ENCODE assay signal across 12 cellular contexts in genomic region chr16:23754594-23755483, GRCh38. TPM values are rescaled to one million over a fixed set of nuclear protein-coding genes. Genes with fewer than 3 reads are reported as not detected.
DNase-seq lines count a peak whose midpoint lies in the region; ATAC-seq, FAIRE-seq and TF ChIP-seq lines count a peak whose summit lies in the region.
"Had no signal": no experiment of that assay in that cellular context is flagged by ENCODE, and none has a peak within 500 bp of the region (broad histone marks: within the 10 kb centered on the region; RNA-seq: fewer than 3 reads in every experiment).

TSS of gene CHP2 (plus strand) at chr16:23755026. CDS start at chr16:23755050, 24 bp downstream.

- H3K14ac ChIP-seq in H1 (ENCODE audit: insufficient read length): no peak within 1 kb of the TSS

- H2BK15ac ChIP-seq in H1 (ENCODE audit: low read length): 0 out of 2 replicates have a peak within 1 kb of the TSS, but pooled peaks have one; percentile 37

- 22% methylated on average over 52 of the region's 80 CpGs; no CpG with 5 or more reads in 1 of the 2 experiments for WGBS in H1 (ENCODE audit: extremely low coverage in 1 of 2, insufficient coverage in 1 of 2, insufficient read length in 1 of 2, insufficient replicate concordance in 2 of 2, low coverage in 1 of 2, low lambda C conversion rate in 2 of 2, missing lambda C conversion rate in 1 of 2), 2 experiments

- ATAC-seq in mucosa of descending colon (peak; percentile 93), upper lobe of right lung (peak; percentile 57)

- peak within 1 kb of the TSS; percentile 89 for H3K4me2 ChIP-seq in H1 (ENCODE audit: insufficient read depth in 1 of 2, low read depth in 2 of 2, low read length in 2 of 2)

- no peak for FAIRE-seq in H1 (lab: Jason Lieb, UNC)

- peak in 1 of 2 donors; percentile 53 for DNase-seq in breast epithelium (ENCODE audit: low spot score in 2 of 2)
- no peak for DNase-seq in MCF 10A (ENCODE audit: unreplicated experiment)
- DNase-seq in H1 (ENCODE audit: low read depth in 1 of 2, low spot score in 2 of 2): no peak
- peak; percentile 85 to 88 (median 88) for DNase-seq in mucosa of descending colon
- peak; percentile 64 for DNase-seq in upper lobe of right lung
- DNase-seq in progenitor cell of endocrine pancreas (ENCODE audit: low spot score, unreplicated experiment): no peak
- no peak for DNase-seq in activated effector memory CD4-positive, alpha-beta T cell treated with anti-CD3 and anti-CD28 coated beads, Interleukin-2, amount 50 U/mL, for 16 hours
- DNase-seq in mesenteric fat pad (ENCODE audit: low spot score): no peak
- DNase-seq: activated CD4-positive, alpha-beta T cell treated with anti-CD3 and anti-CD28 coated beads, Interleukin-2, amount 50 U/mL, for 4 hours; uterus had no signal

- no peaks in the 10 kb centered on the region for H3K79me2 ChIP-seq in H1 (ENCODE audit: control insufficient read depth in 1 of 2, insufficient read depth in 2 of 2, low read length in 2 of 2)

- H2AFZ ChIP-seq in H1 (ENCODE audit: low read length): peak within 1 kb of the TSS; percentile 42; the same call in 1 of the 2 replicates

- peaks cover 0 to 13% of the 10 kb centered on the region in 2 donors for H3K9me3 ChIP-seq in breast epithelium
- H3K9me3 ChIP-seq in H1 (ENCODE audit: insufficient read depth in 2 of 2, low read depth in 1 of 2, low read length in 1 of 2): peaks cover 4 to 5% of the 10 kb centered on the region in 2 experiments; a peak in 1 of 4 replicates
- no peaks in the 10 kb centered on the region for H3K9me3 ChIP-seq in mucosa of descending colon
- no peaks in the 10 kb centered on the region for H3K9me3 ChIP-seq in upper lobe of right lung
- H3K9me3 ChIP-seq: uterus had no signal

- peak within 1 kb of the TSS; percentile 29; the same call in 1 of the 2 replicates for H2BK12ac ChIP-seq in H1 (ENCODE audit: low read depth, low read length)

- peaks cover 7% of the 10 kb centered on the region for H3K9me3 Mint-ChIP-seq in MCF 10A (ENCODE audit: unreplicated experiment)
- H3K9me3 Mint-ChIP-seq in progenitor cell of endocrine pancreas (ENCODE audit: low read depth): peaks cover 4% of the 10 kb centered on the region

- H4K20me1 ChIP-seq in H1 (replicated peaks in 1 of 2; ENCODE audit: control insufficient read depth in 1 of 2, insufficient read depth in 2 of 2, low read length in 2 of 2): no peaks in the 10 kb centered on the region

- H3K4me3 Mint-ChIP-seq in MCF 10A (ENCODE audit: unreplicated experiment): no peak within 1 kb of the TSS
- no peak within 1 kb of the TSS for H3K4me3 Mint-ChIP-seq in progenitor cell of endocrine pancreas (ENCODE audit: low read depth)
- H3K4me3 Mint-ChIP-seq: brain had no signal

- no peak within 1 kb of the TSS for H3K27ac Mint-ChIP-seq in MCF 10A (ENCODE audit: low read depth, unreplicated experiment)
- H3K27ac Mint-ChIP-seq in progenitor cell of endocrine pancreas: no peak within 1 kb of the TSS
- H3K27ac Mint-ChIP-seq: brain had no signal

- CTCF ChIA-PET in MCF 10A (lab: Yijun Ruan, JAX) (no interaction called here), H1 (lab: Charles Lee; ENCODE audit: partially characterized antibody) (interaction anchor here (0.5 to 2.7 kb wide), 10 partner anchors 9 to 973 kb away, joined by 3 to 9 read pairs (median 4); no protein-coding TSS in a partner anchor)

- no peaks in the 10 kb centered on the region for H3K79me1 ChIP-seq in H1 (ENCODE audit: low read depth, low read length)

- no peak for TF ChIP-seq EP300 in H1 (IDR thresholded peaks at IDR 0.05; ENCODE audit: borderline replicate concordance in 1 of 2, low read depth in 2 of 2, low read length in 2 of 2)

- peaks cover 26% of the 10 kb centered on the region for H3K27me3 Mint-ChIP-seq in MCF 10A (ENCODE audit: insufficient read depth, unreplicated experiment)
- peaks cover 55% of the 10 kb centered on the region for H3K27me3 Mint-ChIP-seq in progenitor cell of endocrine pancreas

- intact Hi-C loops in breast epithelium (cut with DNase I; ENCODE audit: low total_unique reads) (loop anchor here (5.0 kb wide), 1 partner anchor 1422 kb away; no protein-coding TSS in a partner anchor), MCF 10A (cut with micrococcal nuclease) (no loop called here), mucosa of descending colon (cut with DNase I, micrococcal nuclease) (no loop called here), upper lobe of right lung (cut with DNase I) (no loop called here)

- no peak within 1 kb of the TSS for H4K91ac ChIP-seq in H1 (replicated peaks; ENCODE audit: insufficient read length, low read length)

- no peak within 1 kb of the TSS; a peak in 1 of 7 replicates for H3K9ac ChIP-seq in H1 (replicated peaks in 1 of 4; ENCODE audit: extremely low read depth in 1 of 4, low read depth in 3 of 4, low read length in 3 of 4)

- H3K56ac ChIP-seq in H1 (replicated peaks; ENCODE audit: insufficient read length, low read depth, low read length): no peak within 1 kb of the TSS

- H4K5ac ChIP-seq in H1 (ENCODE audit: insufficient read length, low read depth, low read length): no peak within 1 kb of the TSS

- TF ChIP-seq CTCF in breast epithelium (IDR thresholded peaks at IDR 0.05) (no peak), MCF 10A (IDR thresholded peaks at IDR 0.05; ENCODE audit: unreplicated experiment) (no peak), H1 (IDR thresholded peaks at IDR 0.05; ENCODE audit: control extremely low read depth in 1 of 3, insufficient read depth in 1 of 3, low read depth in 1 of 3, low read length in 3 of 3) (no peak), mucosa of descending colon (IDR thresholded peaks at IDR 0.05) (no peak), upper lobe of right lung (IDR thresholded peaks at IDR 0.05) (no peak), progenitor cell of endocrine pancreas (IDR thresholded peaks at IDR 0.05; ENCODE audit: unreplicated experiment) (no peak)

- no peak within 1 kb of the TSS for H2BK5ac ChIP-seq in H1 (ENCODE audit: low read depth, low read length)

- no peaks in the 10 kb centered on the region for H3K4me1 ChIP-seq in breast epithelium
- peaks cover 0 to 4% (median 2%) of the 10 kb centered on the region in 4 experiments; a peak in 4 of 7 replicates for H3K4me1 ChIP-seq in H1 (replicated peaks in 1 of 4; ENCODE audit: control insufficient read depth in 3 of 4, insufficient read depth in 4 of 4, low read length in 3 of 4)
- H3K4me1 ChIP-seq in mucosa of descending colon (ENCODE audit: low read depth): peaks cover 2% of the 10 kb centered on the region
- H3K4me1 ChIP-seq in upper lobe of right lung: peaks cover 7% of the 10 kb centered on the region

- POLR2A ChIA-PET in MCF 10A (lab: Yijun Ruan, JAX) (no interaction called here), H1 (lab: Charles Lee; ENCODE audit: partially characterized antibody) (interaction anchor here (0.7 kb wide), 1 partner anchor 68 kb away, joined by 3 read pairs; no protein-coding TSS in a partner anchor)

- H3K4me1 Mint-ChIP-seq in MCF 10A (ENCODE audit: insufficient read depth, unreplicated experiment) (no peaks in the 10 kb centered on the region), progenitor cell of endocrine pancreas (ENCODE audit: low read depth) (no peaks in the 10 kb centered on the region)
- H3K4me1 Mint-ChIP-seq: brain had no signal

- H2AK5ac ChIP-seq in H1 (ENCODE audit: low read depth, low read length): no peak within 1 kb of the TSS

- no peak for TF ChIP-seq RAD21 in H1 (IDR thresholded peaks at IDR 0.05 in 1 of 2, conservative IDR thresholded peaks at IDR 0.05 in 1 of 2; ENCODE audit: low read depth in 2 of 2, low read length in 2 of 2)

- no peak within 1 kb of the TSS for H2BK120ac ChIP-seq in H1 (replicated peaks; ENCODE audit: low read depth, low read length)

- peak within 1 kb of the TSS; percentile 51 for H4K8ac ChIP-seq in H1 (ENCODE audit: extremely low read depth, insufficient read depth, low read length)

- H3K36me3 ChIP-seq in breast epithelium (no peaks in the 10 kb centered on the region), H1 (ENCODE audit: control insufficient read depth in 2 of 4, insufficient read depth in 4 of 4, low read length in 3 of 4) (no peaks in the 10 kb centered on the region), mucosa of descending colon (ENCODE audit: low read depth) (no peaks in the 10 kb centered on the region), upper lobe of right lung (no peaks in the 10 kb centered on the region)
- H3K36me3 ChIP-seq: uterus had no signal

- no peak within 1 kb of the TSS for H3K4ac ChIP-seq in H1 (replicated peaks; ENCODE audit: insufficient read length, low read depth, low read length)

- no peak within 1 kb of the TSS for H2BK20ac ChIP-seq in H1 (ENCODE audit: low read length)

- H3K27ac ChIP-seq in breast epithelium: no peak within 1 kb of the TSS
- H3K27ac ChIP-seq in H1 (ENCODE audit: low read depth, low read length): no peak within 1 kb of the TSS
- H3K27ac ChIP-seq in upper lobe of right lung: no peak within 1 kb of the TSS
- H3K27ac ChIP-seq: uterus had no signal

- H3K23me2 ChIP-seq in H1 (ENCODE audit: low read depth, low read length): peaks cover 14% of the 10 kb centered on the region; the same call in 1 of the 2 replicates

- H3K27me3 ChIP-seq in breast epithelium (peaks cover 4 to 33% of the 10 kb centered on the region in 2 donors), H1 (replicated peaks in 1 of 4; ENCODE audit: control insufficient read depth in 3 of 4, extremely low read depth in 1 of 4, insufficient read depth in 3 of 4, low read length in 3 of 4) (peaks cover 6 to 24% (median 23%) of the 10 kb centered on the region in 4 experiments; a peak in 6 of 7 replicates), upper lobe of right lung (peaks cover 46% of the 10 kb centered on the region)

- peak within 1 kb of the TSS; percentile 15 to 64 (median 43) for H3K4me3 ChIP-seq in breast epithelium
- H3K4me3 ChIP-seq in H1 (ENCODE audit: extremely low read depth in 1 of 4, insufficient read depth in 2 of 4, low read depth in 3 of 4, low read length in 4 of 4): peak within 1 kb of the TSS; percentile 58 to 67 (median 66)
- H3K4me3 ChIP-seq in mucosa of descending colon: peak within 1 kb of the TSS; percentile 40
- H3K4me3 ChIP-seq in upper lobe of right lung: peak within 1 kb of the TSS; percentile 25
- H3K4me3 ChIP-seq: uterus had no signal

- BruUV-seq in MCF 10A (replicated peaks; lab: Mats Ljungman, UMichigan): no TSS peak

- no peak within 1 kb of the TSS for H3K23ac ChIP-seq in H1 (ENCODE audit: insufficient read length)

- H3K18ac ChIP-seq in H1 (ENCODE audit: extremely low read depth, low read length): peak within 1 kb of the TSS; percentile 48

- H3K36me3 Mint-ChIP-seq in MCF 10A (ENCODE audit: insufficient read depth, unreplicated experiment) (no peaks in the 10 kb centered on the region), progenitor cell of endocrine pancreas (ENCODE audit: insufficient read depth) (no peaks in the 10 kb centered on the region)
- H3K36me3 Mint-ChIP-seq: brain had no signal

- TF ChIP-seq POLR2A in breast epithelium (IDR thresholded peaks at IDR 0.05) (no peak), H1 (IDR thresholded peaks at IDR 0.05; ENCODE audit: control extremely low read depth in 1 of 2, low read depth in 2 of 2, low read length in 2 of 2) (no peak)

RNA-seq across cellular contexts. Expression of gene CHP2, which starts in this region (rescaled TPM):
- total RNA-seq in breast epithelium: under 1 TPM in 2 of 3 donors, not detected in 1; 0.16 to 0.33 TPM
- not detected in 2 replicates for total RNA-seq in MCF 10A (2022)
- 1.6 and 1.7 TPM in 2 replicates for total RNA-seq in H1 (2021; fragmentation: NEBNext Ultra II Directional; extraction: Animal tissue kit (Norgen Biotek cat#: 25700))
- 1.3 and 2.6 TPM in 2 replicates for polyA plus RNA-seq in H1 (2011; rRNA removed)
- polyA plus RNA-seq in H1 (2011; cell fraction: cytosol; rRNA removed): 2.6 TPM
- polyA plus RNA-seq in H1 (2011; cell fraction: nucleus; rRNA removed): 2.0 TPM
- polyA plus RNA-seq in H1 (2012, experiment 1 of 2): 2.9 to 4.5 TPM (median 3.9 TPM) in 4 replicates
- polyA plus RNA-seq in H1 (2012, experiment 2 of 2): 1.1 TPM
- polyA plus RNA-seq in H1 (2013, experiment 1 of 2): 0.99 TPM
- 1.1 TPM for polyA plus RNA-seq in H1 (2013, experiment 2 of 2)
- 2.4 and 2.7 TPM in 2 replicates for polyA minus RNA-seq in H1 (2011; rRNA and poly(A)+ RNA removed)
- polyA minus RNA-seq in H1 (2011; cell fraction: cytosol; rRNA and poly(A)+ RNA removed): 1.4 TPM
- 1.5 TPM for polyA minus RNA-seq in H1 (2011; cell fraction: nucleus; rRNA and poly(A)+ RNA removed)
- total RNA-seq in mucosa of descending colon: 100 to 1,000 TPM in 2 of 3 donors, 10 to 100 TPM in 1; 97.5 to 432 (median 101) TPM
- not detected for total RNA-seq in upper lobe of right lung
- not detected in 2 replicates for total RNA-seq in progenitor cell of endocrine pancreas
- 0.22 TPM for total RNA-seq in mesenteric fat pad
- polyA plus RNA-seq: BJ had no signal

Comparison
In these comparisons a context has a peak if more than half of its experiments do, and no peak if none do; other contexts are left out.
1. RNA of gene CHP2 (total RNA-seq): 97.5 to 432 TPM in mucosa of descending colon; 1.6 to 1.7 TPM in H1, 0.22 TPM in mesenteric fat pad (single experiment), 0.16 to 0.33 TPM in breast epithelium, not detected in upper lobe of right lung (single experiment), not detected in MCF 10A and not detected in progenitor cell of endocrine pancreas; every median in the first group is over 10 times any median in the second.
2. Peak in DNase-seq, ATAC-seq and H3K4me3 ChIP-seq in upper lobe of right lung; RNA of the gene not detected or under 1 TPM.
3. DNase-seq: peak in mucosa of descending colon (3 of 3); none in MCF 10A (single experiment), H1 (0 of 2), progenitor cell of endocrine pancreas (single experiment), activated effector memory CD4-positive, alpha-beta T cell treated with anti-CD3 and anti-CD28 coated beads, Interleukin-2, amount 50 U/mL, for 16 hours (single experiment) and mesenteric fat pad (single experiment).
4. Peak in every context shown above with its lines, with median percentiles within 50 percentile points of each other: H3K4me3 ChIP-seq.